In genomic region chr1:22326931-22327330, GRCh38 we compare ENCODE assay signal across 22 cellular contexts.
"Had no signal": no experiment of that assay in that cellular context is flagged by ENCODE, and none has a peak within 500 bp of the region (broad histone marks: within the 10 kb centered on the region; RNA-seq: fewer than 3 reads in every experiment).

No MANE protein-coding gene starts in this region.

- H3K27ac Mint-ChIP-seq: activated CD8-positive, alpha-beta T cell treated with anti-CD3 and anti-CD28 coated beads for 36 hours; activated naive CD4-positive, alpha-beta T cell treated with anti-CD3 and anti-CD28 coated beads, Interleukin-2, amount 50 U/mL, for 72 hours; effector memory CD8-positive, alpha-beta T cell; natural killer cell treated with Interleukin-12 subunit alpha and Interleukin-12 subunit beta and Interleukin-15 and Interleukin-18, amount 100 ng/mL, for 72 hours; T-cell; T-helper 2 cell treated with Interferon-gamma antibody and Interleukin-4, amounts not matched to agents 5 μg/mL and 100 μg/mL, for 36 hours had no signal

- H3K4me3 ChIP-seq: ascending aorta, hepatocyte, pancreas, right lobe of liver, smooth muscle cell, thoracic aorta had no signal

- H3K27ac ChIP-seq: ascending aorta, brain microvascular endothelial cell, hepatocyte, pancreas, right lobe of liver, thoracic aorta had no signal

- H3K4me1 Mint-ChIP-seq: T-cell had no signal

- H3K4me3 Mint-ChIP-seq: activated CD8-positive, alpha-beta T cell treated with anti-CD3 and anti-CD28 coated beads for 36 hours; effector memory CD8-positive, alpha-beta T cell; natural killer cell treated with Interleukin-12 subunit alpha and Interleukin-12 subunit beta and Interleukin-15 and Interleukin-18, amount 100 ng/mL, for 72 hours; T-cell; T-helper 2 cell treated with Interferon-gamma antibody and Interleukin-4, amounts not matched to agents 5 μg/mL and 100 μg/mL, for 36 hours had no signal

- ATAC-seq: activated CD8-positive, alpha-beta T cell treated with anti-CD3 and anti-CD28 coated beads for 36 hours; activated naive CD4-positive, alpha-beta T cell treated with anti-CD3 and anti-CD28 coated beads, Interleukin-2, amount 50 U/mL, for 72 hours; effector memory CD8-positive, alpha-beta T cell; esophagus mucosa; natural killer cell treated with Interleukin-12 subunit alpha and Interleukin-12 subunit beta and Interleukin-15 and Interleukin-18, amount 100 ng/mL, for 72 hours; pancreas; SK-N-SH treated with all-trans-retinoic acid at 6 μM for 48 hours; T-cell had no signal

- DNase-seq: activated CD4-positive, alpha-beta T cell treated with anti-CD3 and anti-CD28 coated beads for 48 hours; activated CD8-positive, alpha-beta T cell treated with anti-CD3 and anti-CD28 coated beads for 36 hours; activated T-cell treated with anti-CD3 and anti-CD28 coated beads, Interleukin-2, amount 50 U/mL, for 1 hour; brain microvascular endothelial cell; caudate nucleus; effector memory CD8-positive, alpha-beta T cell; glutamatergic neuron; stimulated activated CD4-positive, alpha-beta T cell treated with anti-CD3 and anti-CD28 coated beads, Interleukin-15, amount 100 ng/mL, for 24 hours; stimulated activated CD8-positive, alpha-beta memory T cell treated with anti-CD3 and anti-CD28 coated beads, Interleukin-4, amount 100 ng/mL, for 48 hours; stimulated activated naive CD4-positive, alpha-beta T cell; T-cell had no signal

- H3K36me3 ChIP-seq: ascending aorta, brain microvascular endothelial cell, pancreas, right lobe of liver, thoracic aorta had no signal

- H3K4me1 ChIP-seq: ascending aorta, pancreas, right lobe of liver had no signal

- H3K27me3 ChIP-seq: ascending aorta, brain microvascular endothelial cell, hepatocyte, pancreas, right lobe of liver had no signal

- H3K4me2 ChIP-seq: hepatocyte, smooth muscle cell had no signal

- H3K9me3 Mint-ChIP-seq: activated CD8-positive, alpha-beta T cell treated with anti-CD3 and anti-CD28 coated beads for 36 hours; activated naive CD4-positive, alpha-beta T cell treated with anti-CD3 and anti-CD28 coated beads, Interleukin-2, amount 50 U/mL, for 72 hours; effector memory CD8-positive, alpha-beta T cell; natural killer cell treated with Interleukin-12 subunit alpha and Interleukin-12 subunit beta and Interleukin-15 and Interleukin-18, amount 100 ng/mL, for 72 hours; T-cell; T-helper 2 cell treated with Interferon-gamma antibody and Interleukin-4, amounts not matched to agents 5 μg/mL and 100 μg/mL, for 36 hours had no signal

- H3K9me3 ChIP-seq: ascending aorta, pancreas, right lobe of liver, thoracic aorta had no signal

- H3K36me3 Mint-ChIP-seq: activated naive CD4-positive, alpha-beta T cell treated with anti-CD3 and anti-CD28 coated beads, Interleukin-2, amount 50 U/mL, for 72 hours; natural killer cell treated with Interleukin-12 subunit alpha and Interleukin-12 subunit beta and Interleukin-15 and Interleukin-18, amount 100 ng/mL, for 72 hours; T-cell had no signal
